ENCODE assay signal across 1 cellular context in the genomic region with DNA sequence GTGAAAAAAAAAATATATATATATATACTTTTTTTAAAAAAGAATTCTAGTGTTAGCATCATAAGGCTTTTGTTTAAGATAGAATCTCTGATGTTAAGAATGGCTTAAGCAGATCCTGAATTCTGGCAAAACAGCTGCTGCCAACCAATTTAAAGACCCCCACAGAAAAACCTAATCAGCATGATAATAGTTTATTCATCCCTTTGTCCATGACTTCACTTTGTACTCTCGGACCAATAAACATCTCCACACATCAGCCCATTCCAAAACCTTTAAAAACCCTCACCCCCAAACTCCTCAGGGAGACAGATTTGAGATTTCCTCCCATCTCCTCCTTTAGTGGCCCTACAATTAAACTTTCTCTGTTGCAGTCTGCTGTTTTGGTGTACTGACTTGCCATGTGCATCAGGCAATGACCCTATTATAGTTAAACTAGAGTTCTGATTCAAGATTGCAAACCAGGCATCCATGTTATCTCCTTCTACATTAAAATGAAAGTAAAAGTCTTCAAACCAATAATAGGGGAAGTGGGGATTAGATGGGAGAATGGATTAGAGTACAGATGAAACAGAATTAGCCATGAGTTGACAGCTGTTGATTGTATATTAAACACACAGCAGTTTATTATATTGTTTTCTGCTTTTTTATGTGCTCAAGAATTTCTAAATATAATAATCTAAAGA.
TF ChIP-seq lines count a peak whose summit lies in the region.

No MANE protein-coding gene starts in this region.

TF ChIP-seq in H1, 55 proteins besides CTCF, POLR2A, EP300 and RAD21:
- 0 out of 2 replicates have a peak, but pooled peaks have one; percentile 24 for TF ChIP-seq POU5F1 (IDR thresholded peaks at IDR 0.05; ENCODE audit: low read depth, low read length)
- no peak for TF ChIP-seq CTBP2 (IDR thresholded peaks at IDR 0.05; ENCODE audit: borderline replicate concordance, insufficient read depth, insufficient read length, low read length)
